In the genomic region with DNA sequence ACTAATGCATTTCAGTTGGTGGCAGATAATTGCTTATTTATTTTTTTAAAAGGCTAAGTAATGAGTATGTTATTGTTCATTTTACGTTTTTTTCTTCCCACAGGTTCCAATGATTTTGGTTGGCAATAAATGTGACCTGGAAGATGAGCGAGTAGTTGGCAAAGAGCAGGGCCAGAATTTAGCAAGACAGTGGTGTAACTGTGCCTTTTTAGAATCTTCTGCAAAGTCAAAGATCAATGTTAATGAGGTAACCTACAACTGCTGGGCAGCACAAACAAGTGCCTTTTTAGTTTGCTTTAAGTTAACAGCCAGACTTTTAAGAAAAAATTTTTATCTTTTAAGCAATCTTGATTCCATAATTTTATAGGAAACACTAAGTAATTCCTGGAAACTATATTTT, we compare ENCODE assay signal across 15 cellular contexts. TPM values are rescaled to one million over a fixed set of nuclear protein-coding genes. Genes with fewer than 3 reads are reported as not detected.
DNase-seq lines count a peak whose midpoint lies in the region; ATAC-seq and TF ChIP-seq lines count a peak whose summit lies in the region.
"Had no signal": no experiment of that assay in that cellular context is flagged by ENCODE, and none has a peak within 500 bp of the region (broad histone marks: within the 10 kb centered on the region; RNA-seq: fewer than 3 reads in every experiment).

No MANE protein-coding gene starts in this region.

- peaks cover 16% of the 10 kb centered on the region for H3K4me1 ChIP-seq in PC-3 (ENCODE audit: insufficient read depth, low read length)

- no peaks in the 10 kb centered on the region for H3K9me3 ChIP-seq in PC-3 (ENCODE audit: low read length)

- intact Hi-C loops in PC-3 (cut with micrococcal nuclease): loop anchor here (2.0 kb wide), 1 partner anchor 195 kb away; no protein-coding TSS in a partner anchor

- H3K36me3 Mint-ChIP-seq in activated T-cell treated with anti-CD3 and anti-CD28 coated beads, Interleukin-2, amount 50 U/mL, for 24 hours (ENCODE audit: low read depth): peaks cover 93% of the 10 kb centered on the region
- H3K36me3 Mint-ChIP-seq in activated T-helper 17 cell treated with anti-CD3 and anti-CD28 coated beads, Interleukin-2, amount 50 U/mL, for 72 hours (ENCODE audit: low read depth): peaks cover 100% of the 10 kb centered on the region
- H3K36me3 Mint-ChIP-seq in memory B cell: peaks cover 38% of the 10 kb centered on the region

- no peak overlapping the region for H2AFZ ChIP-seq in PC-3 (ENCODE audit: low read length)
- H2AFZ ChIP-seq: GM23338 had no signal

- no TSS peak for BruUV-seq in PC-3 (replicated peaks; lab: Mats Ljungman, UMichigan)

- no peaks in the 10 kb centered on the region for H3K9me3 Mint-ChIP-seq in activated T-cell treated with anti-CD3 and anti-CD28 coated beads, Interleukin-2, amount 50 U/mL, for 24 hours
- no peaks in the 10 kb centered on the region for H3K9me3 Mint-ChIP-seq in activated T-helper 17 cell treated with anti-CD3 and anti-CD28 coated beads, Interleukin-2, amount 50 U/mL, for 72 hours
- no peaks in the 10 kb centered on the region for H3K9me3 Mint-ChIP-seq in memory B cell
- H3K9me3 Mint-ChIP-seq: GM23338 had no signal

- no peaks in the 10 kb centered on the region for H3K27me3 ChIP-seq in PC-3 (ENCODE audit: low read length)

- POLR2A ChIA-PET in PC-3 (lab: Charles Lee; ENCODE audit: unreplicated experiment): no interaction called here

- H3K27ac Mint-ChIP-seq in activated T-cell treated with anti-CD3 and anti-CD28 coated beads, Interleukin-2, amount 50 U/mL, for 24 hours: peak overlapping the region; percentile 87
- peak overlapping the region; percentile 69 for H3K27ac Mint-ChIP-seq in activated T-helper 17 cell treated with anti-CD3 and anti-CD28 coated beads, Interleukin-2, amount 50 U/mL, for 72 hours
- peak overlapping the region; percentile 47 for H3K27ac Mint-ChIP-seq in memory B cell
- H3K27ac Mint-ChIP-seq: GM23338 had no signal

- H3K4me1 Mint-ChIP-seq in activated T-cell treated with anti-CD3 and anti-CD28 coated beads, Interleukin-2, amount 50 U/mL, for 24 hours (ENCODE audit: low read depth): peaks cover 49% of the 10 kb centered on the region
- peaks cover 31% of the 10 kb centered on the region for H3K4me1 Mint-ChIP-seq in activated T-helper 17 cell treated with anti-CD3 and anti-CD28 coated beads, Interleukin-2, amount 50 U/mL, for 72 hours
- peaks cover 5% of the 10 kb centered on the region for H3K4me1 Mint-ChIP-seq in memory B cell
- H3K4me1 Mint-ChIP-seq: GM23338 had no signal

- no peak overlapping the region for H3K27ac ChIP-seq in PC-3 (ENCODE audit: low read length)
- H3K27ac ChIP-seq: C4-2B had no signal

- H3K36me3 ChIP-seq in PC-3 (ENCODE audit: low read depth, low read length): peaks cover 6% of the 10 kb centered on the region; the same call in 1 of the 2 replicates

- H3K79me2 ChIP-seq in PC-3 (ENCODE audit: low read length): no peaks in the 10 kb centered on the region

- no peaks in the 10 kb centered on the region for H3K9me2 ChIP-seq in PC-3 (replicated peaks; ENCODE audit: low read length)

- H3K4me3 ChIP-seq in PC-3 (ENCODE audit: low read length): no peak overlapping the region
- H3K4me3 ChIP-seq: GM23338 had no signal

- H3K27me3 Mint-ChIP-seq in activated T-cell treated with anti-CD3 and anti-CD28 coated beads, Interleukin-2, amount 50 U/mL, for 24 hours: no peaks in the 10 kb centered on the region
- H3K27me3 Mint-ChIP-seq in activated T-helper 17 cell treated with anti-CD3 and anti-CD28 coated beads, Interleukin-2, amount 50 U/mL, for 72 hours: no peaks in the 10 kb centered on the region
- no peaks in the 10 kb centered on the region for H3K27me3 Mint-ChIP-seq in memory B cell

- ATAC-seq in PC-3 (peak; percentile 25), memory B cell (ENCODE audit: low read depth) (no peak)
- no peak for ATAC-seq in activated T-helper 17 cell treated with anti-CD3 and anti-CD28 coated beads, Interleukin-2, amount 50 U/mL, for 72 hours (replicated peaks)
- ATAC-seq: GM23338 had no signal

- no peak for DNase-seq in activated T-cell treated with anti-CD3 and anti-CD28 coated beads, Interleukin-2, amount 50 U/mL, for 24 hours
- DNase-seq in activated T-cell treated with anti-CD3 and anti-CD28 coated beads, Interleukin-2, amount 50 U/mL, for 48 hours: no peak
- DNase-seq in PC-3 (no peak), memory B cell (ENCODE audit: low spot score in 2 of 2) (no peak), middle frontal gyrus (ENCODE audit: extremely low spot score, low spot score) (no peak), CD1c-positive myeloid dendritic cell (ENCODE audit: extremely low spot score) (no peak)
- DNase-seq: COR-L47, NCI-H1417 treated with DMSO at 0.1 percent for 48 hours, NCI-H1930, NCI-H2171, NCI-H446, NCI-H69 had no signal

- CTCF ChIA-PET in PC-3 (lab: Charles Lee): interaction anchor here (0.9 kb wide), 1 partner anchor 222 kb away, joined by 3 read pairs; no protein-coding TSS in a partner anchor

- no peak overlapping the region for H3K4me2 ChIP-seq in PC-3 (ENCODE audit: low read length)
- H3K4me2 ChIP-seq: GM23338 had no signal

- H3K9ac ChIP-seq in PC-3 (ENCODE audit: low read length): no peak overlapping the region

- H4K20me1 ChIP-seq in PC-3 (ENCODE audit: low read length): no peaks in the 10 kb centered on the region

- no peak overlapping the region for H3K4me3 Mint-ChIP-seq in activated T-cell treated with anti-CD3 and anti-CD28 coated beads, Interleukin-2, amount 50 U/mL, for 24 hours
- no peak overlapping the region for H3K4me3 Mint-ChIP-seq in activated T-helper 17 cell treated with anti-CD3 and anti-CD28 coated beads, Interleukin-2, amount 50 U/mL, for 72 hours
- H3K4me3 Mint-ChIP-seq in memory B cell: no peak overlapping the region
- H3K4me3 Mint-ChIP-seq: GM23338 had no signal

- TF ChIP-seq CTCF in PC-3 (conservative IDR thresholded peaks at IDR 0.05; ENCODE audit: low read depth, low read length): no peak

- H3F3A ChIP-seq in PC-3 (ENCODE audit: low read length, unreplicated experiment): no peaks in the 10 kb centered on the region

RNA-seq across cellular contexts. Expression of a gene that starts 35.0 kb away (rescaled TPM):
- 0.11 TPM in 1 of 2 replicates, not detected in the other for total RNA-seq in PC-3 (2014; rRNA removed)
- 1 to 10 TPM; 2.0 to 3.8 TPM for total RNA-seq in activated T-helper 17 cell treated with anti-CD3 and anti-CD28 coated beads, Interleukin-2, amount 50 U/mL, for 72 hours

RNA-seq across cellular contexts. Expression of a gene that starts 51.5 kb away (rescaled TPM):
- 21.6 and 22.2 TPM in 2 replicates for total RNA-seq in PC-3 (2014; rRNA removed)
- total RNA-seq in activated T-helper 17 cell treated with anti-CD3 and anti-CD28 coated beads, Interleukin-2, amount 50 U/mL, for 72 hours: 10 to 100 TPM in 1 of 2 donors, 1 to 10 TPM in 1; 9.0 to 22.5 TPM
